2 cellular contexts compared by ENCODE assay signal in genomic region chr10:50324680-50325393, GRCh38.
TF ChIP-seq lines count a peak whose summit lies in the region.

No MANE protein-coding gene starts in this region.

TF ChIP-seq in SK-N-SH, 30 proteins besides CTCF, POLR2A, EP300 and RAD21 (continued from another document):
- TF ChIP-seq FOXM1 (IDR thresholded peaks at IDR 0.05; ENCODE audit: low read depth) (no peak), JUND (IDR thresholded peaks at IDR 0.05) (no peak), RFX5 (IDR thresholded peaks at IDR 0.05; ENCODE audit: low read length) (no peak), MEF2A (IDR thresholded peaks at IDR 0.05; ENCODE audit: borderline replicate concordance, low read depth) (no peak), POLR2AphosphoS5 (IDR thresholded peaks at IDR 0.05; ENCODE audit: low read depth, low read length) (no peak), GATA2 (CRISPR knock-in tag; IDR thresholded peaks at IDR 0.05) (no peak)

TF ChIP-seq in SK-N-SH treated with all-trans-retinoic acid at 6 μM for 48 hours, 23 proteins besides CTCF, POLR2A, EP300 and RAD21 (continued from another document):
- TF ChIP-seq CREB5 (CRISPR knock-in tag; IDR thresholded peaks at IDR 0.05; ENCODE audit: low read depth) = no peak
- TF ChIP-seq ISL1 (CRISPR knock-in tag; IDR thresholded peaks at IDR 0.05) = no peak
- TF ChIP-seq CSDC2 (CRISPR knock-in tag; IDR thresholded peaks at IDR 0.05) = no peak
